Comparison of ENCODE assay signal across 8 cellular contexts in genomic region chr4:7044415-7044930, GRCh38. TPM values are rescaled to one million over a fixed set of nuclear protein-coding genes. Genes with fewer than 3 reads are reported as not detected.
A peak's percentile ranks its signal among the peaks of the same experiment; 100 is the strongest.
DNase-seq lines count a peak whose midpoint lies in the region; ATAC-seq and TF ChIP-seq lines count a peak whose summit lies in the region.

No MANE protein-coding gene starts in this region.

- peaks cover 36% of the 10 kb centered on the region for H3K79me2 ChIP-seq in SU-DHL-6 (ENCODE audit: insufficient read depth, low read length)

- no peak overlapping the region for H2AFZ ChIP-seq in SU-DHL-6 (ENCODE audit: low read depth, low read length, severe bottlenecking)

- peak in 2 of 8 donors; percentile 23 to 40 for ATAC-seq in heart right ventricle
- peak; percentile 1 for ATAC-seq in sciatic nerve

- H3K4me3 ChIP-seq in GM08714 (ENCODE audit: low read length) (peak overlapping the region; percentile 95), SU-DHL-6 (ENCODE audit: insufficient read depth, low read length, poor library complexity, severe bottlenecking) (peak overlapping the region; percentile 67), heart right ventricle (peak overlapping the region; percentile 83 to 100 (median 99))

- H3F3A ChIP-seq in SU-DHL-6 (ENCODE audit: insufficient read depth): no peaks in the 10 kb centered on the region

- 24 to 26% methylated on average over 12 of the region's 12 CpGs for WGBS in heart right ventricle, 2 donors

- no peak overlapping the region for H3K27ac ChIP-seq in SU-DHL-6 (ENCODE audit: low read depth, low read length)
- peak overlapping the region; percentile 86 to 96 (median 94) for H3K27ac ChIP-seq in heart right ventricle

- intact Hi-C loops in heart right ventricle (cut with DNase I): loop anchor here in 6 of 10 donors (1.0 to 10.0 kb wide), 5 partner anchors 22 to 330 kb away; partner anchors contain the start of gene BLOC1S4 (in 2 of the 6)
- intact Hi-C loops in sciatic nerve (cut with DNase I): no loop called here

- H3K4me1 ChIP-seq in heart right ventricle: peaks cover 24 to 65% (median 54%) of the 10 kb centered on the region in 9 donors

- no peaks in the 10 kb centered on the region for H3K36me3 ChIP-seq in SU-DHL-6 (ENCODE audit: low read length)
- H3K36me3 ChIP-seq in heart right ventricle: peaks cover 0 to 5% (median 0%) of the 10 kb centered on the region in 9 donors

- H3K9ac ChIP-seq in SU-DHL-6 (ENCODE audit: low read length): peak overlapping the region; percentile 77

- no peaks in the 10 kb centered on the region; the same call in 1 of the 2 replicates for H4K20me1 ChIP-seq in SU-DHL-6 (ENCODE audit: low read depth, low read length)

- DNase-seq in heart right ventricle: no peak
- DNase-seq in sciatic nerve (ENCODE audit: low spot score): no peak
- no peak for DNase-seq in MV-4-11 (lab: John Stamatoyannopoulos, UW)
- no peak for DNase-seq in NCI-H446 (lab: John Stamatoyannopoulos, UW)
- no peak for DNase-seq in effector CD4-positive, alpha-beta T cell
- DNase-seq in midbrain (lab: John Stamatoyannopoulos, UW): no peak

- TF ChIP-seq CTCF in SU-DHL-6 (IDR thresholded peaks at IDR 0.05; ENCODE audit: insufficient read depth, low read length, poor library complexity, severe bottlenecking) (no peak), heart right ventricle (IDR thresholded peaks at IDR 0.05) (no peak)

- no peaks in the 10 kb centered on the region for H3K9me2 ChIP-seq in SU-DHL-6 (replicated peaks; ENCODE audit: insufficient read depth, low read length)

- H3K4me2 ChIP-seq in SU-DHL-6 (ENCODE audit: low read depth, low read length, poor library complexity, severe bottlenecking): peak overlapping the region; percentile 78

- H3K27me3 ChIP-seq in SU-DHL-6 (ENCODE audit: low read length): no peaks in the 10 kb centered on the region
- H3K27me3 ChIP-seq in heart right ventricle: no peaks in the 10 kb centered on the region

- H3K9me3 ChIP-seq in SU-DHL-6 (ENCODE audit: insufficient read depth, low read length) (no peaks in the 10 kb centered on the region), heart right ventricle (no peaks in the 10 kb centered on the region)

RNA-seq across cellular contexts. Expression of gene TADA2B, which starts 1.3 kb away (rescaled TPM):
- total RNA-seq in heart right ventricle (10 to 100 TPM; 26.2 to 40.8 (median 31.5) TPM), sciatic nerve (14.8 TPM)
- polyA plus RNA-seq in heart right ventricle: 10 to 100 TPM; 15.4 to 15.6 TPM

RNA-seq across cellular contexts. Expression of gene GRPEL1, which starts 23.4 kb away (rescaled TPM):
- total RNA-seq in heart right ventricle: 10 to 100 TPM; 50.8 to 83.3 (median 55.8) TPM
- polyA plus RNA-seq in heart right ventricle: 10 to 100 TPM; 38.7 to 71.6 TPM
- total RNA-seq in sciatic nerve: 20.6 TPM
